1 cellular context compared by ENCODE assay signal in genomic region chr2:181371195-181371594, GRCh38.
TF ChIP-seq lines count a peak whose summit lies in the region.

No MANE protein-coding gene starts in this region.

TF ChIP-seq in GM23338, 12 proteins besides CTCF, POLR2A, EP300 and RAD21 (continued from another document):
- no peak for TF ChIP-seq ETS1 (IDR thresholded peaks at IDR 0.05)
- TF ChIP-seq CREB1 (CRISPR knock-in tag; IDR thresholded peaks at IDR 0.05; ENCODE audit: low read depth) = no peak
- no peak for TF ChIP-seq STAT1 (IDR thresholded peaks at IDR 0.05; ENCODE audit: unreplicated experiment)
- TF ChIP-seq ZNF114 (CRISPR knock-in tag; IDR thresholded peaks at IDR 0.05) = no peak
- TF ChIP-seq, protein P1, sequence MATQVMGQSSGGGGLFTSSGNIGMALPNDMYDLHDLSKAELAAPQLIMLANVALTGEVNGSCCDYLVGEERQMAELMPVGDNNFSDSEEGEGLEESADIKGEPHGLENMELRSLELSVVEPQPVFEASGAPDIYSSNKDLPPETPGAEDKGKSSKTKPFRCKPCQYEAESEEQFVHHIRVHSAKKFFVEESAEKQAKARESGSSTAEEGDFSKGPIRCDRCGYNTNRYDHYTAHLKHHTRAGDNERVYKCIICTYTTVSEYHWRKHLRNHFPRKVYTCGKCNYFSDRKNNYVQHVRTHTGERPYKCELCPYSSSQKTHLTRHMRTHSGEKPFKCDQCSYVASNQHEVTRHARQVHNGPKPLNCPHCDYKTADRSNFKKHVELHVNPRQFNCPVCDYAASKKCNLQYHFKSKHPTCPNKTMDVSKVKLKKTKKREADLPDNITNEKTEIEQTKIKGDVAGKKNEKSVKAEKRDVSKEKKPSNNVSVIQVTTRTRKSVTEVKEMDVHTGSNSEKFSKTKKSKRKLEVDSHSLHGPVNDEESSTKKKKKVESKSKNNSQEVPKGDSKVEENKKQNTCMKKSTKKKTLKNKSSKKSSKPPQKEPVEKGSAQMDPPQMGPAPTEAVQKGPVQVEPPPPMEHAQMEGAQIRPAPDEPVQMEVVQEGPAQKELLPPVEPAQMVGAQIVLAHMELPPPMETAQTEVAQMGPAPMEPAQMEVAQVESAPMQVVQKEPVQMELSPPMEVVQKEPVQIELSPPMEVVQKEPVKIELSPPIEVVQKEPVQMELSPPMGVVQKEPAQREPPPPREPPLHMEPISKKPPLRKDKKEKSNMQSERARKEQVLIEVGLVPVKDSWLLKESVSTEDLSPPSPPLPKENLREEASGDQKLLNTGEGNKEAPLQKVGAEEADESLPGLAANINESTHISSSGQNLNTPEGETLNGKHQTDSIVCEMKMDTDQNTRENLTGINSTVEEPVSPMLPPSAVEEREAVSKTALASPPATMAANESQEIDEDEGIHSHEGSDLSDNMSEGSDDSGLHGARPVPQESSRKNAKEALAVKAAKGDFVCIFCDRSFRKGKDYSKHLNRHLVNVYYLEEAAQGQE (IDR thresholded peaks at IDR 0.05; ENCODE audit: unreplicated experiment) = no peak
- no peak for TF ChIP-seq NANOG (IDR thresholded peaks at IDR 0.05; ENCODE audit: borderline replicate concordance)
TF ChIP-seq in GM23338: peak in this region for 0.
